32 cellular contexts compared by ENCODE assay signal in genomic region chr9:69118656-69119055, GRCh38.
"Had no signal": no experiment of that assay in that cellular context is flagged by ENCODE, and none has a peak within 500 bp of the region (broad histone marks: within the 10 kb centered on the region; RNA-seq: fewer than 3 reads in every experiment).

No MANE protein-coding gene starts in this region.

- H3K4me3 ChIP-seq: skin epidermis had no signal

- H3K9me3 Mint-ChIP-seq: activated CD4-positive, alpha-beta memory T cell treated with anti-CD3 and anti-CD28 coated beads, Interleukin-2, amount 10 ng/mL, durations not matched to agents 7 days and 5 days; activated CD4-positive, alpha-beta T cell treated with anti-CD3 and anti-CD28 coated beads, Interleukin-2, amount 10 ng/mL, durations not matched to agents 7 days and 5 days; activated naive CD4-positive, alpha-beta T cell treated with anti-CD3 and anti-CD28 coated beads, Interleukin-2, amount 10 ng/mL, durations not matched to agents 7 days and 5 days; activated naive CD8-positive, alpha-beta T cell treated with anti-CD3 and anti-CD28 coated beads, Interleukin-2, amount 50 U/mL, for 24 hours; activated T-cell treated with anti-CD3 and anti-CD28 coated beads, Interleukin-2, amount 50 U/mL, for 24 hours; dendritic cell treated with granulocyte-macrophage colony-stimulating factor and Interleukin-4, amounts not matched to agents 40 ng/mL and 50 ng/mL, for 4 days; endodermal cell; immature natural killer cell; mesothelial cell of epicardium; naive B cell; stimulated activated memory B cell treated with anti-CD40 and anti-IgM and Interleukin-4, amounts not matched to agents 10 μg/mL and 1 μg/mL and 100 μg/mL, for 72 hours; stimulated activated naive CD8-positive, alpha-beta T cell treated with anti-CD3 and anti-CD28 coated beads, Interleukin-15, amount 100 ng/mL, for 72 hours had no signal

- H3K27me3 Mint-ChIP-seq: activated CD4-positive, alpha-beta T cell treated with anti-CD3 and anti-CD28 coated beads, Interleukin-2, amount 10 ng/mL, durations not matched to agents 7 days and 5 days; naive B cell; stimulated activated memory B cell treated with anti-CD40 and anti-IgM and Interleukin-4, amounts not matched to agents 10 μg/mL and 1 μg/mL and 100 μg/mL, for 72 hours had no signal

- H3K9ac ChIP-seq: parathyroid adenoma had no signal

- DNase-seq: activated CD4-positive, alpha-beta memory T cell treated with anti-CD3 and anti-CD28 coated beads, Interleukin-2, amount 10 ng/mL, durations not matched to agents 7 days and 5 days; activated CD4-positive, alpha-beta T cell treated with anti-CD3 and anti-CD28 coated beads for 1 hour; activated CD4-positive, alpha-beta T cell treated with anti-CD3 and anti-CD28 coated beads, Interleukin-2, amount 10 ng/mL, durations not matched to agents 7 days and 5 days; activated CD8-positive, alpha-beta memory T cell treated with anti-CD3 and anti-CD28 coated beads, Interleukin-2, amount 50 U/mL, for 48 hours; activated gamma-delta T cell; activated naive CD4-positive, alpha-beta T cell treated with anti-CD3 and anti-CD28 coated beads, Interleukin-2, amount 10 ng/mL, durations not matched to agents 7 days and 5 days; activated naive CD8-positive, alpha-beta T cell treated with anti-CD3 and anti-CD28 coated beads, Interleukin-2, amount 50 U/mL, for 24 hours; activated T-cell treated with anti-CD3 and anti-CD28 coated beads, Interleukin-2, amount 50 U/mL, for 24 hours; amygdala; central memory CD4-positive, alpha-beta T cell; endodermal cell; foreskin fibroblast; hypothalamus; immature natural killer cell; kidney; left colon; mammary epithelial cell; naive B cell; nephron progenitor cell; nucleus accumbens; stimulated activated CD4-positive, alpha-beta T cell treated with anti-CD3 and anti-CD28 coated beads, Interleukin-4, amount 100 ng/mL, for 4 hours; stimulated activated CD8-positive, alpha-beta memory T cell treated with anti-CD3 and anti-CD28 coated beads, Interleukin-4, amount 100 ng/mL, for 48 hours; stimulated activated naive CD8-positive, alpha-beta T cell treated with anti-CD3 and anti-CD28 coated beads, Interleukin-15, amount 100 ng/mL, for 72 hours; substantia nigra; T-helper 2 cell had no signal

- H3K27ac Mint-ChIP-seq: activated CD4-positive, alpha-beta memory T cell treated with anti-CD3 and anti-CD28 coated beads, Interleukin-2, amount 10 ng/mL, durations not matched to agents 7 days and 5 days; activated CD4-positive, alpha-beta T cell treated with anti-CD3 and anti-CD28 coated beads, Interleukin-2, amount 10 ng/mL, durations not matched to agents 7 days and 5 days; activated naive CD4-positive, alpha-beta T cell treated with anti-CD3 and anti-CD28 coated beads, Interleukin-2, amount 10 ng/mL, durations not matched to agents 7 days and 5 days; activated naive CD8-positive, alpha-beta T cell treated with anti-CD3 and anti-CD28 coated beads, Interleukin-2, amount 50 U/mL, for 24 hours; activated T-cell treated with anti-CD3 and anti-CD28 coated beads, Interleukin-2, amount 50 U/mL, for 24 hours; dendritic cell treated with granulocyte-macrophage colony-stimulating factor and Interleukin-4, amounts not matched to agents 40 ng/mL and 50 ng/mL, for 4 days; immature natural killer cell; naive B cell; nephron progenitor cell; stimulated activated memory B cell treated with anti-CD40 and anti-IgM and Interleukin-4, amounts not matched to agents 10 μg/mL and 1 μg/mL and 100 μg/mL, for 72 hours; stimulated activated naive CD8-positive, alpha-beta T cell treated with anti-CD3 and anti-CD28 coated beads, Interleukin-15, amount 100 ng/mL, for 72 hours had no signal

- H3K27ac ChIP-seq: parathyroid adenoma, skin epidermis had no signal

- H3K4me1 ChIP-seq: parathyroid adenoma had no signal

- H3K4me3 Mint-ChIP-seq: activated CD4-positive, alpha-beta memory T cell treated with anti-CD3 and anti-CD28 coated beads, Interleukin-2, amount 10 ng/mL, durations not matched to agents 7 days and 5 days; activated CD4-positive, alpha-beta T cell treated with anti-CD3 and anti-CD28 coated beads, Interleukin-2, amount 10 ng/mL, durations not matched to agents 7 days and 5 days; activated naive CD4-positive, alpha-beta T cell treated with anti-CD3 and anti-CD28 coated beads, Interleukin-2, amount 10 ng/mL, durations not matched to agents 7 days and 5 days; activated naive CD8-positive, alpha-beta T cell treated with anti-CD3 and anti-CD28 coated beads, Interleukin-2, amount 50 U/mL, for 24 hours; activated T-cell treated with anti-CD3 and anti-CD28 coated beads, Interleukin-2, amount 50 U/mL, for 24 hours; dendritic cell treated with granulocyte-macrophage colony-stimulating factor and Interleukin-4, amounts not matched to agents 40 ng/mL and 50 ng/mL, for 4 days; endodermal cell; nephron progenitor cell; stimulated activated memory B cell treated with anti-CD40 and anti-IgM and Interleukin-4, amounts not matched to agents 10 μg/mL and 1 μg/mL and 100 μg/mL, for 72 hours; stimulated activated naive CD8-positive, alpha-beta T cell treated with anti-CD3 and anti-CD28 coated beads, Interleukin-15, amount 100 ng/mL, for 72 hours had no signal

- ATAC-seq: activated naive CD8-positive, alpha-beta T cell treated with anti-CD3 and anti-CD28 coated beads, Interleukin-2, amount 50 U/mL, for 24 hours; esophagus mucosa; left colon; sciatic nerve; stimulated activated memory B cell treated with anti-CD40 and anti-IgM and Interleukin-4, amounts not matched to agents 10 μg/mL and 1 μg/mL and 100 μg/mL, for 72 hours; stimulated activated naive CD8-positive, alpha-beta T cell treated with anti-CD3 and anti-CD28 coated beads, Interleukin-15, amount 100 ng/mL, for 72 hours had no signal

- H3K36me3 Mint-ChIP-seq: immature natural killer cell; mesothelial cell of epicardium; naive B cell; stimulated activated memory B cell treated with anti-CD40 and anti-IgM and Interleukin-4, amounts not matched to agents 10 μg/mL and 1 μg/mL and 100 μg/mL, for 72 hours had no signal

- H2AFZ ChIP-seq: parathyroid adenoma had no signal
